22 cellular contexts compared by ENCODE assay signal in the genomic region with DNA sequence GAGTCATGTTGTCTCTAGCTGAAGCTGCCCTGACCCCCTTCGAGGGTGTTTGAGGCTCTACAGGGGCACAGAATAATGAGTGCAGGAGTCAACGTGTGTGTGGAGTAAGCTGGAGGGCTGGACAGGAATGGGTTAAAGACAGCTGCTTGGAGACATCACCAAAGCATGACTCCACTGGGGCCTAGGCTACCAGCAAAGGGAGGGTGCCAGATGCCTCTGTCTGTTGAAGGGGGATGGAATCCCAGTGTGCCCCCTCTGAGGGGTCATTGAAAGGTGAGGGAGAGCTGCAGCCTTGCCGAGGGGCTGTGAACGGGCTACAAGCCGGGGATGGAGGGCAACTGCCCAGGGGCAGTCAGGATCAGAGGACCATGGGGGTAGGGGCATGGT. TPM values are rescaled to one million over a fixed set of nuclear protein-coding genes. Genes with fewer than 3 reads are reported as not detected.
DNase-seq lines count a peak whose midpoint lies in the region; ATAC-seq and TF ChIP-seq lines count a peak whose summit lies in the region.
"Had no signal": no experiment of that assay in that cellular context is flagged by ENCODE, and none has a peak within 500 bp of the region (broad histone marks: within the 10 kb centered on the region; RNA-seq: fewer than 3 reads in every experiment).

No MANE protein-coding gene starts in this region.

- no peaks in the 10 kb centered on the region for H4K20me1 ChIP-seq in SK-N-SH (ENCODE audit: insufficient read depth)
- H4K20me1 ChIP-seq in PC-9 (ENCODE audit: insufficient read depth) = no peaks in the 10 kb centered on the region

- ATAC-seq in SK-N-SH treated with all-trans-retinoic acid at 6 μM for 48 hours (no peak), WTC11 (no peak), HG02678 (IDR thresholded peaks at IDR 0.05; ENCODE audit: unreplicated experiment) (no peak), HG03520 (IDR thresholded peaks at IDR 0.05; ENCODE audit: unreplicated experiment) (no peak)
- ATAC-seq: activated T-helper 17 cell treated with anti-CD3 and anti-CD28 coated beads, Interleukin-2, amount 50 U/mL, for 72 hours; gastroesophageal sphincter; natural killer cell; right lobe of liver had no signal

- H3K9me3 ChIP-seq in SK-N-SH (no peaks in the 10 kb centered on the region), PC-9 (ENCODE audit: insufficient read depth, low read depth) (no peaks in the 10 kb centered on the region)
- H3K9me3 ChIP-seq: esophagus squamous epithelium, gastroesophageal sphincter, right lobe of liver, upper lobe of left lung had no signal

- H3K4me2 ChIP-seq in SK-N-SH (no peak overlapping the region), mesendoderm (ENCODE audit: low read length) (no peak overlapping the region), PC-9 (no peak overlapping the region)

- H3F3A ChIP-seq in SK-N-SH (replicated peaks; ENCODE audit: insufficient read depth) (peaks cover 29% of the 10 kb centered on the region), PC-9 (ENCODE audit: insufficient read depth, low read depth) (peaks cover 40% of the 10 kb centered on the region)

- H4K8ac ChIP-seq in mesendoderm (ENCODE audit: low read depth, low read length) = no peak overlapping the region

- DNase-seq in SK-N-SH (no peak), WTC11 (ENCODE audit: low spot score) (no peak), mesendoderm (peak; percentile 87), substantia nigra (lab: John Stamatoyannopoulos, UW) (peak in 2 of 49 donors; percentile 26 to 46), PC-9 (no peak)
- DNase-seq: activated CD8-positive, alpha-beta memory T cell treated with anti-CD3 and anti-CD28 coated beads, Interleukin-2, amount 50 U/mL, for 4 hours; activated naive CD8-positive, alpha-beta T cell treated with anti-CD3 and anti-CD28 coated beads, Interleukin-2, amount 10 ng/mL, durations not matched to agents 7 days and 5 days; AML-193; esophagus squamous epithelium; GM23248; natural killer cell; NCI-H1436; NCI-H774; right lobe of liver; SIG-M5 had no signal

- no peaks in the 10 kb centered on the region for H3K79me1 ChIP-seq in mesendoderm (ENCODE audit: low read length)

- peak overlapping the region; percentile 68 for H3K56ac ChIP-seq in mesendoderm (ENCODE audit: low read length)

- BruUV-seq in PC-9 (replicated peaks; lab: Mats Ljungman, UMichigan) = no TSS peak

- intact Hi-C loops in PC-9 (cut with micrococcal nuclease; ENCODE audit: unreplicated experiment) = no loop called here

- peaks cover 18 to 49% of the 10 kb centered on the region in 2 experiments for H3K4me1 ChIP-seq in SK-N-SH (ENCODE audit: control insufficient read depth in 1 of 2, insufficient read depth in 2 of 2, low read depth in 1 of 2, low read length in 1 of 2)
- peaks cover 19% of the 10 kb centered on the region for H3K4me1 ChIP-seq in mesendoderm (ENCODE audit: control insufficient read depth, low read depth, low read length)
- H3K4me1 ChIP-seq in PC-9 (replicated peaks; ENCODE audit: insufficient read depth) = peaks cover 42% of the 10 kb centered on the region
- H3K4me1 ChIP-seq: esophagus squamous epithelium, gastroesophageal sphincter, right lobe of liver had no signal

- no peaks in the 10 kb centered on the region for H3K9me3 Mint-ChIP-seq in WTC11
- H3K9me3 Mint-ChIP-seq: activated naive CD8-positive, alpha-beta T cell treated with anti-CD3 and anti-CD28 coated beads, Interleukin-2, amount 10 ng/mL, durations not matched to agents 7 days and 5 days; activated T-helper 17 cell treated with anti-CD3 and anti-CD28 coated beads, Interleukin-2, amount 50 U/mL, for 72 hours; natural killer cell; T-helper 1 cell treated with Interleukin-12 subunit alpha and Interleukin-12 subunit beta and Interleukin-4 antibody, amounts not matched to agents 30 μg/mL and 1 μg/mL, for 36 hours had no signal

- H3K36me3 ChIP-seq in SK-N-SH (replicated peaks in 1 of 2; ENCODE audit: control insufficient read depth in 1 of 2, insufficient read depth in 2 of 2, low read length in 1 of 2) = no peaks in the 10 kb centered on the region
- no peaks in the 10 kb centered on the region for H3K36me3 ChIP-seq in mesendoderm (ENCODE audit: control insufficient read depth, insufficient read depth, low read length)
- H3K36me3 ChIP-seq in PC-9 (ENCODE audit: low read depth) = no peaks in the 10 kb centered on the region
- H3K36me3 ChIP-seq: esophagus squamous epithelium, gastroesophageal sphincter, right lobe of liver, upper lobe of left lung had no signal

- H2BK5ac ChIP-seq in mesendoderm (ENCODE audit: low read length) = peak overlapping the region; percentile 36

- H3K27me3 ChIP-seq in SK-N-SH (ENCODE audit: insufficient read depth) (no peaks in the 10 kb centered on the region), mesendoderm (ENCODE audit: insufficient read depth, low read length, poor library complexity) (no peaks in the 10 kb centered on the region), PC-9 (ENCODE audit: insufficient read depth, low read depth) (no peaks in the 10 kb centered on the region)
- H3K27me3 ChIP-seq: right lobe of liver, upper lobe of left lung had no signal

- CTCF ChIA-PET in SK-N-SH (lab: Yijun Ruan, JAX) (interaction anchor here (0.7 kb wide), 2 partner anchors 8 to 30 kb away, joined by 3 read pairs; no protein-coding TSS in a partner anchor), WTC11 (lab: Charles Lee) (interaction anchor here (0.6 to 8.8 kb wide), 5 partner anchors 9 to 1002 kb away, joined by 3 to 91 read pairs (median 6); no protein-coding TSS in a partner anchor), PC-9 (lab: Charles Lee) (no interaction called here)

- no peak overlapping the region for H4K5ac ChIP-seq in mesendoderm (ENCODE audit: low read length)

- H3K27ac ChIP-seq in SK-N-SH (ENCODE audit: low read depth in 2 of 2, low read length in 1 of 2) (no peak overlapping the region), mesendoderm (ENCODE audit: low read depth, low read length) (no peak overlapping the region), substantia nigra (ENCODE audit: low read depth, low read length, poor library complexity, severe bottlenecking) (peak overlapping the region; percentile 1), PC-9 (no peak overlapping the region)
- H3K27ac ChIP-seq: esophagus squamous epithelium, gastroesophageal sphincter, GM23248, right lobe of liver, upper lobe of left lung had no signal

- no peak for TF ChIP-seq CTCF in SK-N-SH (IDR thresholded peaks at IDR 0.05)
- TF ChIP-seq CTCF in WTC11 (IDR thresholded peaks at IDR 0.05) = no peak
- no peak for TF ChIP-seq CTCF in PC-9 (conservative IDR thresholded peaks at IDR 0.05)

- H3K4me3 ChIP-seq in SK-N-SH (ENCODE audit: low read depth in 2 of 2, low read length in 1 of 2) (no peak overlapping the region), mesendoderm (ENCODE audit: low read length) (no peak overlapping the region), PC-9 (no peak overlapping the region)
- H3K4me3 ChIP-seq: esophagus squamous epithelium, gastroesophageal sphincter, GM23248, right lobe of liver, upper lobe of left lung had no signal

- peak overlapping the region; percentile 6 for H2BK120ac ChIP-seq in mesendoderm (ENCODE audit: low read depth, low read length)

- peak overlapping the region; percentile 100 for H3K27ac Mint-ChIP-seq in WTC11
- H3K27ac Mint-ChIP-seq: activated naive CD8-positive, alpha-beta T cell treated with anti-CD3 and anti-CD28 coated beads, Interleukin-2, amount 10 ng/mL, durations not matched to agents 7 days and 5 days; activated T-helper 17 cell treated with anti-CD3 and anti-CD28 coated beads, Interleukin-2, amount 50 U/mL, for 72 hours; natural killer cell; T-helper 1 cell treated with Interleukin-12 subunit alpha and Interleukin-12 subunit beta and Interleukin-4 antibody, amounts not matched to agents 30 μg/mL and 1 μg/mL, for 36 hours had no signal

- 78% methylated on average over 5 of the region's 5 CpGs for WGBS in SK-N-SH (ENCODE audit: low lambda C conversion rate)
- no CpG with 5 or more reads among the region's 5 CpGs for WGBS in mesendoderm (ENCODE audit: extremely low coverage, insufficient coverage, low lambda C conversion rate)

- H3K4ac ChIP-seq in mesendoderm (ENCODE audit: low read depth, low read length) = peak overlapping the region; percentile 23

- H3K27me3 Mint-ChIP-seq in WTC11 (ENCODE audit: low read depth) = peaks cover 3% of the 10 kb centered on the region

- H3K36me3 Mint-ChIP-seq in WTC11 = no peaks in the 10 kb centered on the region
- H3K36me3 Mint-ChIP-seq: activated naive CD8-positive, alpha-beta T cell treated with anti-CD3 and anti-CD28 coated beads, Interleukin-2, amount 10 ng/mL, durations not matched to agents 7 days and 5 days; natural killer cell had no signal

- H2AFZ ChIP-seq in SK-N-SH (ENCODE audit: low read depth) = no peak overlapping the region
- H2AFZ ChIP-seq in PC-9 = no peak overlapping the region
- H2AFZ ChIP-seq: GM23248 had no signal

- peak overlapping the region; percentile 48 for H2AK5ac ChIP-seq in mesendoderm (ENCODE audit: low read length)

- H3K79me2 ChIP-seq in SK-N-SH (ENCODE audit: insufficient read depth) (no peaks in the 10 kb centered on the region), mesendoderm (ENCODE audit: control insufficient read depth, insufficient read depth, low read length) (no peaks in the 10 kb centered on the region), PC-9 (ENCODE audit: low read depth) (no peaks in the 10 kb centered on the region)

- TF ChIP-seq EP300 in SK-N-SH (IDR thresholded peaks at IDR 0.05; ENCODE audit: borderline replicate concordance in 1 of 2, low read depth in 1 of 2, low read length in 1 of 2) = no peak

- H3K9ac ChIP-seq in SK-N-SH = no peak overlapping the region
- H3K9ac ChIP-seq in mesendoderm (ENCODE audit: low read length) = no peak overlapping the region
- H3K9ac ChIP-seq: GM23248 had no signal

- peak overlapping the region; percentile 83 for H3K23ac ChIP-seq in mesendoderm (ENCODE audit: low read length)

- TF ChIP-seq RAD21 in SK-N-SH (IDR thresholded peaks at IDR 0.05; ENCODE audit: low read length) = no peak

- no peak overlapping the region for H3K4me3 Mint-ChIP-seq in WTC11
- H3K4me3 Mint-ChIP-seq: activated naive CD8-positive, alpha-beta T cell treated with anti-CD3 and anti-CD28 coated beads, Interleukin-2, amount 10 ng/mL, durations not matched to agents 7 days and 5 days; activated T-helper 17 cell treated with anti-CD3 and anti-CD28 coated beads, Interleukin-2, amount 50 U/mL, for 72 hours; natural killer cell; T-helper 1 cell treated with Interleukin-12 subunit alpha and Interleukin-12 subunit beta and Interleukin-4 antibody, amounts not matched to agents 30 μg/mL and 1 μg/mL, for 36 hours had no signal

- H3K9me2 ChIP-seq in SK-N-SH (no peaks in the 10 kb centered on the region), PC-9 (ENCODE audit: insufficient read depth) (0 out of 2 replicates have a peak, but pooled peaks cover 3% of the 10 kb centered on the region)

- POLR2A ChIA-PET in SK-N-SH (lab: Yijun Ruan, JAX) (interaction anchor here (0.7 kb wide), 1 partner anchor 74 kb away, joined by 5 read pairs; no protein-coding TSS in a partner anchor), WTC11 (lab: Charles Lee) (no interaction called here), PC-9 (lab: Charles Lee; ENCODE audit: unreplicated experiment) (no interaction called here)

- H3K4me1 Mint-ChIP-seq in WTC11 = peaks cover 66% of the 10 kb centered on the region
- H3K4me1 Mint-ChIP-seq: activated naive CD8-positive, alpha-beta T cell treated with anti-CD3 and anti-CD28 coated beads, Interleukin-2, amount 10 ng/mL, durations not matched to agents 7 days and 5 days; activated T-helper 17 cell treated with anti-CD3 and anti-CD28 coated beads, Interleukin-2, amount 50 U/mL, for 72 hours had no signal

- H3K18ac ChIP-seq in mesendoderm (ENCODE audit: low read length) = peak overlapping the region; percentile 19

- H2BK15ac ChIP-seq in mesendoderm (replicated peaks; ENCODE audit: low read depth) = no peak overlapping the region

RNA-seq across cellular contexts. Expression of a gene that starts 51.7 kb away (rescaled TPM):
- polyA plus RNA-seq in SK-N-SH (2012; rRNA removed) = 76.1 and 86.0 TPM in 2 replicates
- polyA plus RNA-seq in SK-N-SH (2012; cell fraction: cytosol; rRNA removed) = 44.3 and 58.4 TPM in 2 replicates
- polyA plus RNA-seq in SK-N-SH (2012; cell fraction: nucleus; rRNA removed) = 131 and 142 TPM in 2 replicates
- total RNA-seq in WTC11 (2021) (483 to 623 TPM (median 614 TPM) in 3 replicates), PC-9 (2021) (57.5 and 75.3 TPM in 2 replicates)
- polyA plus RNA-seq in mesendoderm (2013, experiment 1 of 2) = 242 TPM
- 262 TPM for polyA plus RNA-seq in mesendoderm (2013, experiment 2 of 2)
